ENCODE assay signal across 12 cellular contexts in genomic region chr6:28303570-28303969, GRCh38.
DNase-seq lines count a peak whose midpoint lies in the region; ATAC-seq and TF ChIP-seq lines count a peak whose summit lies in the region.
"Had no signal": no experiment of that assay in that cellular context is flagged by ENCODE, and none has a peak within 500 bp of the region (broad histone marks: within the 10 kb centered on the region; RNA-seq: fewer than 3 reads in every experiment).

No MANE protein-coding gene starts in this region.

- H4K20me1 ChIP-seq in MM.1S (ENCODE audit: insufficient read depth, low read length), result no peaks in the 10 kb centered on the region

- H3K9me2 ChIP-seq in MM.1S (replicated peaks; ENCODE audit: insufficient read depth, low read length), result no peaks in the 10 kb centered on the region

- no peak overlapping the region for H3K27ac ChIP-seq in MM.1S (ENCODE audit: low read length)
- no peak overlapping the region for H3K27ac ChIP-seq in tibial artery
- H3K27ac ChIP-seq: breast epithelium had no signal

- H3K4me2 ChIP-seq in MM.1S (ENCODE audit: low read depth, low read length), result peak overlapping the region; percentile 48

- peaks cover 16% of the 10 kb centered on the region for H3K4me1 ChIP-seq in MM.1S (ENCODE audit: low read length)
- no peaks in the 10 kb centered on the region for H3K4me1 ChIP-seq in tibial artery
- H3K4me1 ChIP-seq: breast epithelium, Caco-2 had no signal

- H3K36me3 ChIP-seq in MM.1S (replicated peaks; ENCODE audit: insufficient read depth, low read length) (no peaks in the 10 kb centered on the region), tibial artery (peaks cover 19 to 40% (median 31%) of the 10 kb centered on the region in 3 donors)
- H3K36me3 ChIP-seq: breast epithelium had no signal

- peak; percentile 93 for ATAC-seq in GM18498 (IDR thresholded peaks at IDR 0.05; ENCODE audit: unreplicated experiment)
- peak; percentile 66 for ATAC-seq in HG02763 (IDR thresholded peaks at IDR 0.05; ENCODE audit: unreplicated experiment)
- ATAC-seq in HG03025 (IDR thresholded peaks at IDR 0.05; ENCODE audit: low FRiP score, unreplicated experiment), result no peak

- H3K9ac ChIP-seq in MM.1S (ENCODE audit: low read length), result no peak overlapping the region

- H3K27me3 ChIP-seq in MM.1S (replicated peaks; ENCODE audit: insufficient read depth, low read length) (no peaks in the 10 kb centered on the region; the same call in 1 of the 2 replicates), tibial artery (no peaks in the 10 kb centered on the region)
- H3K27me3 ChIP-seq: breast epithelium had no signal

- in situ Hi-C loops in KBM-7 (cut with MboI; ENCODE audit: low pct_unique_long_range_greater_than_20kb, low sequenced_read_pairs), result no loop called here

- no peaks in the 10 kb centered on the region for H3K9me3 ChIP-seq in MM.1S (replicated peaks; ENCODE audit: insufficient read depth, low read length)
- H3K9me3 ChIP-seq in tibial artery, result peaks cover 0 to 4% (median 3%) of the 10 kb centered on the region in 3 donors
- H3K9me3 ChIP-seq: Caco-2 had no signal

- peaks cover 7% of the 10 kb centered on the region; the same call in 1 of the 2 replicates for H3F3A ChIP-seq in MM.1S (ENCODE audit: insufficient read depth, low read length)

- TF ChIP-seq CTCF in MM.1S (IDR thresholded peaks at IDR 0.05; ENCODE audit: low read length) (no peak), tibial artery (IDR thresholded peaks at IDR 0.05) (no peak)

- H3K4me3 ChIP-seq in MM.1S (ENCODE audit: low read length), result 0 out of 2 replicates have a peak overlapping the region, but pooled peaks have one; percentile 3
- no peak overlapping the region for H3K4me3 ChIP-seq in tibial artery
- H3K4me3 ChIP-seq: breast epithelium had no signal

- H3K79me2 ChIP-seq in MM.1S (ENCODE audit: low read length), result no peaks in the 10 kb centered on the region

- no peak overlapping the region for H2AFZ ChIP-seq in MM.1S (ENCODE audit: low read length)

- intact Hi-C loops in tibial artery (cut with DNase I; ENCODE audit: low total_unique reads), result no loop called here

- peak; percentile 6 for DNase-seq in GM19238 (ENCODE audit: insufficient read length, low spot score)
- peak; percentile 32 for DNase-seq in MM.1S
- DNase-seq in KBM-7, result no peak
- DNase-seq in tibial artery, result no peak
- no peak for DNase-seq in anterior cingulate cortex (lab: John Stamatoyannopoulos, UW)
- DNase-seq: Caco-2, immature natural killer cell, NCI-H1092 treated with DMSO at 0.1 percent for 48 hours had no signal

Comparison
In these comparisons a context has a peak if more than half of its experiments do, and no peak if none do; other contexts are left out.
1. DNase-seq: peak in GM19238 (single experiment) and MM.1S (single experiment); none in KBM-7 (single experiment), tibial artery (0 of 2) and anterior cingulate cortex (0 of 58).